ENCODE assay signal across 8 cellular contexts in genomic region chr9:136051568-136052432, GRCh38. TPM values are rescaled to one million over a fixed set of nuclear protein-coding genes. Genes with fewer than 3 reads are reported as not detected.
DNase-seq lines count a peak whose midpoint lies in the region; ATAC-seq and TF ChIP-seq lines count a peak whose summit lies in the region.

No MANE protein-coding gene starts in this region.

- POLR2A ChIA-PET in GM10248 (lab: Yijun Ruan, JAX), result no interaction called here

- intact Hi-C loops in left cardiac atrium (cut with DNase I), result no loop called here

- TF ChIP-seq CTCF in GM10248 (IDR thresholded peaks at IDR 0.05; ENCODE audit: control extremely low read depth, extremely low read depth, low read depth, missing control alignments), result no peak

- CTCF ChIA-PET in GM10248 (lab: Yijun Ruan, JAX), result no interaction called here

- peak; percentile 100 for DNase-seq in A172 (ENCODE audit: low spot score)
- DNase-seq in GM10248 (ENCODE audit: extremely low spot score), result peak; percentile 18
- peak; percentile 17 for DNase-seq in NCI-H2227 treated with DMSO at 0.1 percent for 48 hours (lab: John Stamatoyannopoulos, UW)
- peak; percentile 53 to 97 (median 87) for DNase-seq in anterior cingulate cortex (lab: John Stamatoyannopoulos, UW)
- peak; percentile 64 for DNase-seq in left cardiac atrium
- peak in 54 of 56 donors; percentile 47 to 94 (median 86) for DNase-seq in nucleus accumbens (lab: John Stamatoyannopoulos, UW)

- ATAC-seq in left cardiac atrium (peak; percentile 63 to 65), GM18870 (IDR thresholded peaks at IDR 0.05; ENCODE audit: unreplicated experiment) (no peak), HG03025 (IDR thresholded peaks at IDR 0.05; ENCODE audit: low FRiP score, unreplicated experiment) (no peak)

RNA-seq across cellular contexts. Expression of gene NACC2, which starts 43.3 kb away (rescaled TPM):
- total RNA-seq in A172 (2014; rRNA removed; shearing (Covaris generic)), result 34.2 and 41.6 TPM in 2 replicates
- total RNA-seq in left cardiac atrium, result 10 to 100 TPM; 28.6 to 38.5 TPM

Comparison
In these comparisons a context has a peak if more than half of its experiments do, and no peak if none do; other contexts are left out.
1. DNase-seq: peak in every context shown above with its lines; median percentile 100 in A172; 87 in anterior cingulate cortex; 86 in nucleus accumbens; 64 in left cardiac atrium; 18 in GM10248; 17 in NCI-H2227 treated with DMSO at 0.1 percent for 48 hours.
2. ATAC-seq: peak in left cardiac atrium (2 of 2); none in GM18870 (single experiment) and HG03025 (single experiment).